8 cellular contexts compared by ENCODE assay signal in genomic region chr1:161133220-161133740, GRCh38. TPM values are rescaled to one million over a fixed set of nuclear protein-coding genes. Genes with fewer than 3 reads are reported as not detected.
DNase-seq lines count a peak whose midpoint lies in the region; ATAC-seq and TF ChIP-seq lines count a peak whose summit lies in the region.

No MANE protein-coding gene starts in this region.

- H3F3A ChIP-seq in MM.1S (ENCODE audit: insufficient read depth, low read length): peaks cover 33% of the 10 kb centered on the region

- TF ChIP-seq CTCF in GM12875 (IDR thresholded peaks at IDR 0.05; ENCODE audit: borderline replicate concordance, insufficient read depth, low read depth, low read length): no peak
- TF ChIP-seq CTCF in MM.1S (IDR thresholded peaks at IDR 0.05; ENCODE audit: low read length): no peak
- no peak for TF ChIP-seq CTCF in prostate gland (IDR thresholded peaks at IDR 0.05)

- peaks cover 75% of the 10 kb centered on the region for H3K79me2 ChIP-seq in MM.1S (ENCODE audit: low read length)

- H3K9ac ChIP-seq in MM.1S (ENCODE audit: low read length) (peak overlapping the region; percentile 81), endocrine pancreas (ENCODE audit: control insufficient read depth, insufficient read depth, low read length) (peak overlapping the region; percentile 99)

- no peaks in the 10 kb centered on the region for H4K20me1 ChIP-seq in MM.1S (ENCODE audit: insufficient read depth, low read length)

- DNase-seq in MM.1S: no peak
- DNase-seq in prostate gland (ENCODE audit: low spot score): no peak
- no peak for DNase-seq in stimulated activated CD4-positive, alpha-beta T cell treated with anti-CD3 and anti-CD28 coated beads, Interleukin-2, amount 100 ng/mL, for 48 hours
- DNase-seq in mucosa of gallbladder (ENCODE audit: low spot score): no peak

- WGBS in prostate gland: 3% methylated on average over 11 of the region's 11 CpGs

- no peak for ATAC-seq in GM18498 (IDR thresholded peaks at IDR 0.05; ENCODE audit: unreplicated experiment)
- ATAC-seq in HG02938 (IDR thresholded peaks at IDR 0.05; ENCODE audit: unreplicated experiment): no peak

- intact Hi-C loops in prostate gland (cut with DNase I): loop anchor here (2.0 kb wide), 2 partner anchors 14 to 20 kb away; partner anchors contain the start of genes NIT1, PFDN2 and UFC1

- TF ChIP-seq POLR2A in prostate gland (IDR thresholded peaks at IDR 0.05): no peak

- H3K36me3 ChIP-seq in MM.1S (replicated peaks; ENCODE audit: insufficient read depth, low read length) (no peaks in the 10 kb centered on the region), endocrine pancreas (ENCODE audit: control insufficient read depth, insufficient read depth, low read length) (no peaks in the 10 kb centered on the region), prostate gland (no peaks in the 10 kb centered on the region)

- H3K9me3 ChIP-seq in MM.1S (replicated peaks; ENCODE audit: insufficient read depth, low read length) (no peaks in the 10 kb centered on the region), endocrine pancreas (ENCODE audit: control insufficient read depth, low read length) (no peaks in the 10 kb centered on the region), prostate gland (no peaks in the 10 kb centered on the region)

- H3K4me3 ChIP-seq in GM12875 (ENCODE audit: low read depth, low read length): peak overlapping the region; percentile 92
- H3K4me3 ChIP-seq in MM.1S (ENCODE audit: low read length): peak overlapping the region; percentile 88
- peak overlapping the region; percentile 95 for H3K4me3 ChIP-seq in endocrine pancreas (ENCODE audit: control insufficient read depth, insufficient read depth, low read length)
- H3K4me3 ChIP-seq in prostate gland: peak overlapping the region; percentile 69 to 77

- no peaks in the 10 kb centered on the region for H3K9me2 ChIP-seq in MM.1S (replicated peaks; ENCODE audit: insufficient read depth, low read length)

- peak overlapping the region; percentile 95 for H3K4me2 ChIP-seq in MM.1S (ENCODE audit: low read depth, low read length)

- H3K4me1 ChIP-seq in MM.1S (ENCODE audit: low read length) (peaks cover 9% of the 10 kb centered on the region; the same call in 1 of the 2 replicates), endocrine pancreas (ENCODE audit: control insufficient read depth, insufficient read depth, low read length) (no peaks in the 10 kb centered on the region), prostate gland (replicated peaks) (peaks cover 5% of the 10 kb centered on the region)

- peak overlapping the region; percentile 90 for H2AFZ ChIP-seq in MM.1S (ENCODE audit: low read length)

- H3K27ac ChIP-seq in MM.1S (ENCODE audit: low read length) (peak overlapping the region; percentile 52; the same call in 1 of the 2 replicates), prostate gland (peak overlapping the region; percentile 93 to 97)

- H3K27me3 ChIP-seq in MM.1S (replicated peaks; ENCODE audit: insufficient read depth, low read length): no peaks in the 10 kb centered on the region
- H3K27me3 ChIP-seq in endocrine pancreas (ENCODE audit: control insufficient read depth, insufficient read depth, low read length): no peaks in the 10 kb centered on the region
- H3K27me3 ChIP-seq in prostate gland (replicated peaks; ENCODE audit: insufficient read depth): no peaks in the 10 kb centered on the region

RNA-seq across cellular contexts. Expression of gene DEDD, which starts 0.8 kb away (rescaled TPM):
- total RNA-seq in prostate gland (10 to 100 TPM; 30.1 to 41.5 TPM), mucosa of gallbladder (38.7 TPM)

RNA-seq across cellular contexts. Expression of gene NIT1, which starts 15.4 kb away (rescaled TPM):
- total RNA-seq in prostate gland: 10 to 100 TPM; 31.1 to 51.7 TPM
- total RNA-seq in mucosa of gallbladder: 67.6 TPM

RNA-seq across cellular contexts. Expression of gene PFDN2, which starts 15.4 kb away (rescaled TPM):
- total RNA-seq in prostate gland: 10 to 100 TPM; 33.6 to 36.0 TPM
- total RNA-seq in mucosa of gallbladder: 35.4 TPM

RNA-seq across cellular contexts. Expression of gene UFC1, which starts 20.5 kb away (rescaled TPM):
- 10 to 100 TPM; 71.3 to 72.8 TPM for total RNA-seq in prostate gland
- 114 TPM for total RNA-seq in mucosa of gallbladder

RNA-seq across cellular contexts. Expression of gene USP21, which starts 26.0 kb away (rescaled TPM):
- total RNA-seq in prostate gland (10 to 100 TPM; 28.1 to 32.1 TPM), mucosa of gallbladder (42.4 TPM)
